ENCODE assay signal across 23 cellular contexts in genomic region chr19:14478113-14478545, GRCh38. TPM values are rescaled to one million over a fixed set of nuclear protein-coding genes. Genes with fewer than 3 reads are reported as not detected.
DNase-seq lines count a peak whose midpoint lies in the region; FAIRE-seq and TF ChIP-seq lines count a peak whose summit lies in the region.
"Had no signal": no experiment of that assay in that cellular context is flagged by ENCODE, and none has a peak within 500 bp of the region (broad histone marks: within the 10 kb centered on the region; RNA-seq: fewer than 3 reads in every experiment).

No MANE protein-coding gene starts in this region.

- CTCF ChIA-PET in Caco-2 (lab: Charles Lee) = no interaction called here
- CTCF ChIA-PET in PC-9 (lab: Charles Lee) = interaction anchor here (0.5 kb wide), 1 partner anchor 566 kb away, joined by 16 read pairs; no protein-coding TSS in a partner anchor

- H3K9ac ChIP-seq in kidney (ENCODE audit: low read length in 2 of 2) = no peak overlapping the region
- H3K9ac ChIP-seq: parathyroid adenoma had no signal

- POLR2A ChIA-PET in Caco-2 (lab: Charles Lee) (interaction anchor here (0.6 kb wide), 1 partner anchor 15 kb away, joined by 3 read pairs; no protein-coding TSS in a partner anchor), PC-9 (lab: Charles Lee; ENCODE audit: unreplicated experiment) (no interaction called here)

- H3K27me3 ChIP-seq in Caco-2 (replicated peaks; ENCODE audit: control insufficient read depth, insufficient read depth, low read length) (no peaks in the 10 kb centered on the region), PC-9 (ENCODE audit: insufficient read depth, low read depth) (no peaks in the 10 kb centered on the region)

- H3K4me3 Mint-ChIP-seq in Caco-2 (ENCODE audit: unreplicated experiment) = no peak overlapping the region
- H3K4me3 Mint-ChIP-seq: activated T-cell treated with anti-CD3 and anti-CD28 coated beads, Interleukin-2, amount 50 U/mL, for 24 hours; nephron progenitor cell had no signal

- FAIRE-seq in kidney (lab: Jason Lieb, UNC) (no peak), H54 (lab: Jason Lieb, UNC) (no peak)
- FAIRE-seq: GM12892, RCC 7860 had no signal

- H3K9me3 Mint-ChIP-seq in Caco-2 (ENCODE audit: unreplicated experiment) = no peaks in the 10 kb centered on the region
- H3K9me3 Mint-ChIP-seq: activated T-cell treated with anti-CD3 and anti-CD28 coated beads, Interleukin-2, amount 50 U/mL, for 24 hours; nephron progenitor cell had no signal

- H3K27ac Mint-ChIP-seq in Caco-2 (ENCODE audit: unreplicated experiment) = no peak overlapping the region
- H3K27ac Mint-ChIP-seq: activated T-cell treated with anti-CD3 and anti-CD28 coated beads, Interleukin-2, amount 50 U/mL, for 24 hours had no signal

- H3K36me3 Mint-ChIP-seq in Caco-2 (ENCODE audit: insufficient read depth, unreplicated experiment) = peaks cover 48% of the 10 kb centered on the region

- peaks cover 86% of the 10 kb centered on the region for H3F3A ChIP-seq in PC-9 (ENCODE audit: insufficient read depth, low read depth)

- H3K4me1 ChIP-seq in Caco-2 = no peaks in the 10 kb centered on the region
- H3K4me1 ChIP-seq in PC-9 (replicated peaks; ENCODE audit: insufficient read depth) = peaks cover 30% of the 10 kb centered on the region
- peaks cover 0 to 20% of the 10 kb centered on the region in 2 donors for H3K4me1 ChIP-seq in kidney (ENCODE audit: control insufficient read depth in 1 of 2, insufficient read depth in 1 of 2, low read depth in 1 of 2, low read length in 2 of 2)

- BruUV-seq in Caco-2 (replicated peaks; lab: Mats Ljungman, UMichigan) (TSS peak; percentile 90), PC-9 (replicated peaks; lab: Mats Ljungman, UMichigan) (TSS peak; percentile 54)

- peaks cover 53% of the 10 kb centered on the region for H4K20me1 ChIP-seq in PC-9 (ENCODE audit: insufficient read depth)

- H3K4me2 ChIP-seq in PC-9 = no peak overlapping the region

- peaks cover 14% of the 10 kb centered on the region for H3K79me2 ChIP-seq in PC-9 (ENCODE audit: low read depth)
- H3K79me2 ChIP-seq: parathyroid adenoma had no signal

- H3K4me3 ChIP-seq in Caco-2 (ENCODE audit: low read depth, low read length) = no peak overlapping the region
- no peak overlapping the region for H3K4me3 ChIP-seq in PC-9
- no peak overlapping the region for H3K4me3 ChIP-seq in kidney (ENCODE audit: low read length in 2 of 2)
- H3K4me3 ChIP-seq: body of pancreas, HAP-1, left lung had no signal

- H3K27ac ChIP-seq in PC-9 (0 out of 2 replicates have a peak overlapping the region, but pooled peaks have one; percentile 53), kidney (ENCODE audit: low read depth in 2 of 2, low read length in 2 of 2) (peak overlapping the region; percentile 41 to 57)
- H3K27ac ChIP-seq: body of pancreas, parathyroid adenoma had no signal

- H3K9me2 ChIP-seq in PC-9 (ENCODE audit: insufficient read depth) = no peaks in the 10 kb centered on the region

- TF ChIP-seq CTCF in Caco-2 (IDR thresholded peaks at IDR 0.05; ENCODE audit: insufficient read depth in 1 of 2, low read depth in 1 of 2, low read length in 1 of 2, severe bottlenecking in 1 of 2, unreplicated experiment in 1 of 2) (no peak), PC-9 (conservative IDR thresholded peaks at IDR 0.05) (no peak), kidney (IDR thresholded peaks at IDR 0.05; ENCODE audit: borderline replicate concordance, extremely low read depth, insufficient read depth) (no peak)

- DNase-seq in Caco-2 (no peak), PC-9 (no peak), kidney (peak; percentile 91), H54 (ENCODE audit: insufficient read length, low spot score) (no peak)
- DNase-seq in activated CD4-positive, CD25-positive, alpha-beta regulatory T cell treated with anti-CD3 and anti-CD28 coated beads, Interleukin-2, amount 50 U/mL, for 72 hours = no peak
- DNase-seq in stimulated activated CD4-positive, alpha-beta T cell treated with anti-CD3 and anti-CD28 coated beads, Interleukin-15, amount 100 ng/mL, for 24 hours = no peak
- DNase-seq: activated CD4-positive, alpha-beta T cell treated with anti-CD3 and anti-CD28 coated beads for 48 hours; activated T-cell treated with anti-CD3 and anti-CD28 coated beads, Interleukin-2, amount 50 U/mL, for 24 hours; body of pancreas; C1 segment of cervical spinal cord; effector CD4-positive, alpha-beta T cell; foreskin fibroblast; hypothalamus; NCI-H524 treated with DMSO at 0.1 percent for 48 hours; nephron progenitor cell; NK-92 treated with Interleukin-12 subunit alpha and Interleukin-12 subunit beta, amount 100 ng/mL, for 24 hours; stimulated activated naive CD8-positive, alpha-beta T cell treated with anti-CD3 and anti-CD28 coated beads, Interleukin-15, Interleukin-2, amounts not matched to agents 100 U/mL and 50 U/mL, for 24 hours had no signal

- TF ChIP-seq POLR2A in H54 (IDR thresholded peaks at IDR 0.05; ENCODE audit: low read depth, low read length) = no peak

- H3K36me3 ChIP-seq in Caco-2 (ENCODE audit: control insufficient read depth, insufficient read depth, low read length) (no peaks in the 10 kb centered on the region; the same call in 1 of the 2 replicates), PC-9 (ENCODE audit: low read depth) (peaks cover 37% of the 10 kb centered on the region), kidney (ENCODE audit: control insufficient read depth in 1 of 2, insufficient read depth in 2 of 2, low read length in 2 of 2) (peaks cover 0 to 25% of the 10 kb centered on the region in 2 donors)

- intact Hi-C loops in Caco-2 (cut with micrococcal nuclease; ENCODE audit: unreplicated experiment) = loop anchor here (10.0 kb wide), 1 partner anchor 113 kb away; no protein-coding TSS in a partner anchor
- intact Hi-C loops in PC-9 (cut with micrococcal nuclease; ENCODE audit: unreplicated experiment) = loop anchor here (5.0 kb wide), 2 partner anchors 39 to 341 kb away; partner anchors contain the start of genes ASF1B and DNAJB1
- intact Hi-C loops in kidney (cut with DNase I) = no loop called here

- H2AFZ ChIP-seq in PC-9 = no peak overlapping the region
- H2AFZ ChIP-seq: parathyroid adenoma had no signal

- H3K4me1 Mint-ChIP-seq in Caco-2 (ENCODE audit: low read depth, unreplicated experiment) = peaks cover 15% of the 10 kb centered on the region

- no peaks in the 10 kb centered on the region for H3K9me3 ChIP-seq in Caco-2
- no peaks in the 10 kb centered on the region for H3K9me3 ChIP-seq in PC-9 (ENCODE audit: insufficient read depth, low read depth)
- no peaks in the 10 kb centered on the region for H3K9me3 ChIP-seq in kidney (ENCODE audit: control insufficient read depth in 1 of 2, low read length in 2 of 2)
- H3K9me3 ChIP-seq: body of pancreas, HAP-1, left lung had no signal

- no peaks in the 10 kb centered on the region for H3K27me3 Mint-ChIP-seq in Caco-2 (ENCODE audit: insufficient read depth, unreplicated experiment)

RNA-seq across cellular contexts. Expression of gene PTGER1, which starts 3.0 kb away (rescaled TPM):
- total RNA-seq in Caco-2 (2022) (0.20 and 0.74 TPM in 2 replicates), PC-9 (2021) (1.4 TPM in 2 replicates), kidney (19.0 TPM)
- polyA plus RNA-seq in kidney (ENCODE audit: insufficient read depth, low read depth, low replicate concordance) = 14.3 TPM
- total RNA-seq: Daoy had no signal

RNA-seq across cellular contexts. Expression of gene GIPC1, which starts 17.8 kb away (rescaled TPM):
- total RNA-seq in Caco-2 (2022) = 98.7 and 105 TPM in 2 replicates
- 205 and 259 TPM in 2 replicates for total RNA-seq in PC-9 (2021)
- total RNA-seq in kidney = 94.6 TPM
- polyA plus RNA-seq in kidney (ENCODE audit: insufficient read depth, low read depth, low replicate concordance) = 137 TPM

RNA-seq across cellular contexts. Expression of gene DNAJB1, which starts 40.1 kb away (rescaled TPM):
- total RNA-seq in Caco-2 (2022) (79.5 and 80.2 TPM in 2 replicates), PC-9 (2021) (159 and 199 TPM in 2 replicates), kidney (77.9 TPM)
- polyA plus RNA-seq in kidney (ENCODE audit: insufficient read depth, low read depth, low replicate concordance) = 122 TPM

RNA-seq across cellular contexts. Expression of gene PKN1, which starts 45.0 kb away (rescaled TPM):
- total RNA-seq in Caco-2 (2022) (102 and 105 TPM in 2 replicates), PC-9 (2021) (257 and 417 TPM in 2 replicates), kidney (103 TPM)
- 67.7 TPM for polyA plus RNA-seq in kidney (ENCODE audit: insufficient read depth, low read depth, low replicate concordance)

RNA-seq across cellular contexts. Expression of gene TECR, which starts 51.3 kb away (rescaled TPM):
- total RNA-seq in Caco-2 (2022) (294 and 300 TPM in 2 replicates), PC-9 (2021) (212 and 294 TPM in 2 replicates), kidney (132 TPM)
- polyA plus RNA-seq in kidney (ENCODE audit: insufficient read depth, low read depth, low replicate concordance) = 280 TPM
